19 cellular contexts compared by ENCODE assay signal in the genomic region with DNA sequence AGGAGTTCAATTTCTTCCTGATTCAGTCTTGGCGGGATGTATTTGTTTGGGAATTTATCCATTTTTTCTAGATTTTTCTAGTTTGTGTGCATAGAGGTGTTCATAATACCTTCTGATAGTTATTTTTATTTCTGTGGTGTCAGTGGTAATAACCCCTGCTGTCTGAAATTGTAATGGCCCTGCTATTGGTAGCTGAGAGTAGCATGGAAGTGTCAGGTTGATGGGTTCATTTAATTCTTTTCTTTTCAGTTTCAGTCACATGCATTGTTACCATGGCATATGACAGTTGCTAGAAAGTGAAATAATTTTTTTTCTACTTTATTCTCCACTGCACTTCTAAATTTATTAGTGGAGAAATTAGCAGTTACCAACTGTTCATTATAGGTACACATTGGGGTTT. TPM values are rescaled to one million over a fixed set of nuclear protein-coding genes. Genes with fewer than 3 reads are reported as not detected.
"Had no signal": no experiment of that assay in that cellular context is flagged by ENCODE, and none has a peak within 500 bp of the region (broad histone marks: within the 10 kb centered on the region; RNA-seq: fewer than 3 reads in every experiment).

No MANE protein-coding gene starts in this region.

- H3K27ac ChIP-seq: epithelial cell of prostate, hepatocyte, neural progenitor cell had no signal

- H3K9me3 ChIP-seq: mucosa of descending colon, thyroid gland had no signal

- H3K4me3 Mint-ChIP-seq: activated CD4-positive, alpha-beta T cell treated with anti-CD3 and anti-CD28 coated beads, Interleukin-2, amount 10 ng/mL, durations not matched to agents 7 days and 5 days; activated CD8-positive, alpha-beta memory T cell treated with anti-CD3 and anti-CD28 coated beads, Interleukin-2, amount 10 ng/mL, durations not matched to agents 7 days and 5 days; activated CD8-positive, alpha-beta T cell treated with anti-CD3 and anti-CD28 coated beads for 36 hours; activated naive CD8-positive, alpha-beta T cell treated with anti-CD3 and anti-CD28 coated beads, Interleukin-2, amount 50 U/mL, for 24 hours; brain; memory B cell; neural progenitor cell had no signal

- DNase-seq: activated CD4-positive, alpha-beta T cell treated with anti-CD3 and anti-CD28 coated beads, Interleukin-2, amount 10 ng/mL, durations not matched to agents 7 days and 5 days; activated CD4-positive, CD25-positive, alpha-beta regulatory T cell treated with anti-CD3 and anti-CD28 coated beads, Interleukin-2, amount 50 U/mL, for 72 hours; activated CD8-positive, alpha-beta memory T cell treated with anti-CD3 and anti-CD28 coated beads, Interleukin-2, amount 10 ng/mL, durations not matched to agents 7 days and 5 days; activated CD8-positive, alpha-beta T cell treated with anti-CD3 and anti-CD28 coated beads for 36 hours; activated gamma-delta T cell; activated naive CD4-positive, alpha-beta T cell treated with anti-CD3 and anti-CD28 coated beads, Interleukin-2, amount 50 U/mL, for 16 hours; activated naive CD8-positive, alpha-beta T cell treated with anti-CD3 and anti-CD28 coated beads, Interleukin-2, amount 50 U/mL, for 24 hours; activated T-cell treated with anti-CD3 and anti-CD28 coated beads for 4 hours; mucosa of descending colon; naive B cell; retina; stimulated activated CD4-positive, alpha-beta T cell treated with anti-CD3 and anti-CD28 coated beads, Interleukin-4, amount 100 ng/mL, for 24 hours; stimulated activated naive CD4-positive, alpha-beta T cell treated with Interleukin-2 at 50 U/mL for 16 hours; thyroid gland had no signal

- H3K36me3 Mint-ChIP-seq: activated CD8-positive, alpha-beta memory T cell treated with anti-CD3 and anti-CD28 coated beads, Interleukin-2, amount 10 ng/mL, durations not matched to agents 7 days and 5 days; brain; memory B cell; naive B cell; neural progenitor cell had no signal

- H3K4me1 ChIP-seq: thyroid gland had no signal

- H3K9me3 Mint-ChIP-seq: activated CD4-positive, alpha-beta T cell treated with anti-CD3 and anti-CD28 coated beads, Interleukin-2, amount 10 ng/mL, durations not matched to agents 7 days and 5 days; activated CD8-positive, alpha-beta T cell treated with anti-CD3 and anti-CD28 coated beads for 36 hours; activated naive CD8-positive, alpha-beta T cell treated with anti-CD3 and anti-CD28 coated beads, Interleukin-2, amount 50 U/mL, for 24 hours; brain; neural progenitor cell had no signal

- H3K27ac Mint-ChIP-seq: activated CD4-positive, alpha-beta T cell treated with anti-CD3 and anti-CD28 coated beads, Interleukin-2, amount 10 ng/mL, durations not matched to agents 7 days and 5 days; activated CD8-positive, alpha-beta memory T cell treated with anti-CD3 and anti-CD28 coated beads, Interleukin-2, amount 10 ng/mL, durations not matched to agents 7 days and 5 days; activated CD8-positive, alpha-beta T cell treated with anti-CD3 and anti-CD28 coated beads for 36 hours; activated naive CD8-positive, alpha-beta T cell treated with anti-CD3 and anti-CD28 coated beads, Interleukin-2, amount 50 U/mL, for 24 hours; brain; memory B cell; naive B cell; neural progenitor cell had no signal

- H3K4me1 Mint-ChIP-seq: activated CD4-positive, alpha-beta T cell treated with anti-CD3 and anti-CD28 coated beads, Interleukin-2, amount 10 ng/mL, durations not matched to agents 7 days and 5 days; activated CD8-positive, alpha-beta memory T cell treated with anti-CD3 and anti-CD28 coated beads, Interleukin-2, amount 10 ng/mL, durations not matched to agents 7 days and 5 days; activated naive CD8-positive, alpha-beta T cell treated with anti-CD3 and anti-CD28 coated beads, Interleukin-2, amount 50 U/mL, for 24 hours; memory B cell; naive B cell had no signal

- H3K27me3 ChIP-seq: hepatocyte, neural progenitor cell, thyroid gland had no signal

- H3K36me3 ChIP-seq: neural progenitor cell, thyroid gland had no signal

- ATAC-seq: activated CD8-positive, alpha-beta memory T cell treated with anti-CD3 and anti-CD28 coated beads, Interleukin-2, amount 10 ng/mL, durations not matched to agents 7 days and 5 days; activated CD8-positive, alpha-beta T cell treated with anti-CD3 and anti-CD28 coated beads for 36 hours; activated naive CD8-positive, alpha-beta T cell treated with anti-CD3 and anti-CD28 coated beads, Interleukin-2, amount 50 U/mL, for 24 hours; mucosa of descending colon had no signal

- H3K4me3 ChIP-seq: hepatocyte, mucosa of descending colon, neural progenitor cell, thyroid gland had no signal

- H3K27me3 Mint-ChIP-seq: activated CD4-positive, alpha-beta T cell treated with anti-CD3 and anti-CD28 coated beads, Interleukin-2, amount 10 ng/mL, durations not matched to agents 7 days and 5 days; activated CD8-positive, alpha-beta memory T cell treated with anti-CD3 and anti-CD28 coated beads, Interleukin-2, amount 10 ng/mL, durations not matched to agents 7 days and 5 days; activated CD8-positive, alpha-beta T cell treated with anti-CD3 and anti-CD28 coated beads for 36 hours; activated naive CD8-positive, alpha-beta T cell treated with anti-CD3 and anti-CD28 coated beads, Interleukin-2, amount 50 U/mL, for 24 hours; brain; memory B cell had no signal

RNA-seq across cellular contexts. Expression of a gene that starts 20.7 kb away (rescaled TPM):
- total RNA-seq: activated CD4-positive, alpha-beta T cell treated with anti-CD3 and anti-CD28 coated beads, Interleukin-2, amount 10 ng/mL, durations not matched to agents 7 days and 5 days; activated CD8-positive, alpha-beta T cell treated with anti-CD3 and anti-CD28 coated beads for 36 hours had no signal
